Comparison of ENCODE assay signal across 22 cellular contexts in genomic region chr10:12511651-12512050, GRCh38.
"Had no signal": no experiment of that assay in that cellular context is flagged by ENCODE, and none has a peak within 500 bp of the region (broad histone marks: within the 10 kb centered on the region; RNA-seq: fewer than 3 reads in every experiment).

No MANE protein-coding gene starts in this region.

- H3K36me3 ChIP-seq: cardiac muscle cell, prostate gland, spleen, upper lobe of right lung had no signal

- H3K27me3 ChIP-seq: body of pancreas, cardiac muscle cell, foreskin keratinocyte, spleen, testis, upper lobe of right lung had no signal

- H3K4me3 ChIP-seq: body of pancreas, cardiac muscle cell, prostate gland, spleen, testis, upper lobe of right lung had no signal

- H3K9me3 ChIP-seq: body of pancreas, prostate gland, spleen, testis, upper lobe of right lung had no signal

- H3K27ac ChIP-seq: body of pancreas, cardiac muscle cell, foreskin keratinocyte, prostate gland, spleen, testis, upper lobe of right lung had no signal

- ATAC-seq: activated T-cell treated with anti-CD3 and anti-CD28 coated beads, Interleukin-2, amount 50 U/mL, for 72 hours; foreskin keratinocyte; left ventricle myocardium superior; naive thymus-derived CD8-positive, alpha-beta T cell; upper lobe of right lung; WTC11 had no signal

- H3K4me1 ChIP-seq: foreskin keratinocyte, prostate gland, testis, upper lobe of right lung had no signal

- DNase-seq: activated effector memory CD4-positive, alpha-beta T cell treated with anti-CD3 and anti-CD28 coated beads, Interleukin-2, amount 50 U/mL, for 16 hours; activated naive CD4-positive, alpha-beta T cell treated with anti-CD3 and anti-CD28 coated beads, Interleukin-2, amount 10 ng/mL, durations not matched to agents 7 days and 5 days; activated T-cell treated with anti-CD3 and anti-CD28 coated beads, Interleukin-2, amount 50 U/mL, for 72 hours; body of pancreas; dermis blood vessel endothelial cell; effector CD8-positive, alpha-beta T cell; erythroblast; foreskin keratinocyte; immature natural killer cell; kidney glomerular epithelial cell; left ventricle myocardium superior; mammary epithelial cell; naive thymus-derived CD8-positive, alpha-beta T cell; spleen; stimulated activated CD4-positive, alpha-beta T cell treated with anti-CD3 and anti-CD28 coated beads, Interleukin-4, amount 100 ng/mL, for 1 hour; stimulated activated naive CD4-positive, alpha-beta T cell; T-helper 9 cell; upper lobe of right lung had no signal
